ENCODE assay signal across 11 cellular contexts in the genomic region with DNA sequence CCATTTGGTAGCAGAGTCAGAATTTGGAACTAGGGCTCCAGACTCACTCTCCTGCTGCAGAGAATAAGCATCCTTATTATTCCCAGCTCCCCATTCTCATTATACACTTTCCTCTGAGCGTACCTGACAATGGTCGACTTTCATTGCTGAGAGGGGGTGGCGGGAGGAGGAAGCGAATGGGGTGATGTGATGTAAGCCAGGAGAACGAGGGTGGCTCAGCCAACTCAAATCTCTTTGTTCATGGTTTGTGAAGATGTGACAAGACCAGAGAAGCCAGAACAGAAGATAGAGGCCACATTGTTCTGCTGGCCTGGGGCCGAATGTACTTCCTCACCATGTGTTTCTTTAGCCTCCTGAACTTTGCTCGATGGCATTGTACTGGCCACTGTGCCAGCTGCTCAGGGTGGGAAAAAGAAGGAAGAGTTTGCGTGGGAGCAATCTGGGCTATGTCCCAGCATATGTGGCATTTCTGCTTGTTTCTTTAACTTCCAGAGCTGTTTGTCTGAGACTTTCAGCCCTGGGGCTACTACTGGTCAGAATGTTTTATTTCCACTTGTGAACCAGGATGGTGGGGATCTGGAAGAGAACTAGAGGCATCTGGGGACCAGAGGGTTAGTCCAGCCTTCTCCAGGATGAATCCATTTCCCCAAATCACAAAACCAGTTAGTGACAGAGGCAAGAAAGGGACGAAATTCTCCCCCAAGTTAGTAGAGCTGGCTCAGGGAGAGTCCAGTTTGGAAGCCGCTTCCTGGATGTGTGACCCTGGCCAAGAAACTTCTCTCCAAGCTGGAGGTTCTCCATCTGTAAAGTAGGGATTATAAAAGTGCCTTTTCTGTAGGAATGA.
DNase-seq lines count a peak whose midpoint lies in the region; ATAC-seq and TF ChIP-seq lines count a peak whose summit lies in the region.
"Had no signal": no experiment of that assay in that cellular context is flagged by ENCODE, and none has a peak within 500 bp of the region (broad histone marks: within the 10 kb centered on the region; RNA-seq: fewer than 3 reads in every experiment).

No MANE protein-coding gene starts in this region.

- TF ChIP-seq CTCF in C4-2B (conservative IDR thresholded peaks at IDR 0.05) (no peak), Caco-2 (IDR thresholded peaks at IDR 0.05; ENCODE audit: insufficient read depth in 1 of 2, low read depth in 1 of 2, low read length in 1 of 2, severe bottlenecking in 1 of 2, unreplicated experiment in 1 of 2) (no peak)

- H3K4me1 Mint-ChIP-seq in Caco-2 (ENCODE audit: low read depth, unreplicated experiment): peaks cover 29% of the 10 kb centered on the region
- no peaks in the 10 kb centered on the region for H3K4me1 Mint-ChIP-seq in effector memory CD8-positive, alpha-beta T cell (ENCODE audit: low read depth in 2 of 2)

- no peak overlapping the region for H3K27ac Mint-ChIP-seq in Caco-2 (ENCODE audit: unreplicated experiment)
- H3K27ac Mint-ChIP-seq in effector memory CD8-positive, alpha-beta T cell: no peak overlapping the region
- H3K27ac Mint-ChIP-seq: stimulated activated naive B cell treated with anti-CD40 and anti-IgM and Interleukin-4, amounts not matched to agents 10 μg/mL and 1 μg/mL and 100 μg/mL, for 72 hours had no signal

- ATAC-seq in GM19328 (IDR thresholded peaks at IDR 0.05; ENCODE audit: unreplicated experiment): no peak
- ATAC-seq in effector memory CD8-positive, alpha-beta T cell (replicated peaks): no peak
- ATAC-seq: Panc1; stimulated activated naive B cell treated with anti-CD40 and anti-IgM and Interleukin-4, amounts not matched to agents 10 μg/mL and 1 μg/mL and 100 μg/mL, for 72 hours had no signal

- H3K36me3 ChIP-seq in SJCRH30: no peaks in the 10 kb centered on the region
- H3K36me3 ChIP-seq in Caco-2 (ENCODE audit: control insufficient read depth, insufficient read depth, low read length): no peaks in the 10 kb centered on the region

- DNase-seq in SJCRH30 (peak; percentile 54 to 81), globus pallidus (ENCODE audit: low spot score) (peak; percentile 37), pons (ENCODE audit: low spot score) (peak; percentile 75), Caco-2 (no peak), AML-193 (lab: John Stamatoyannopoulos, UW) (no peak)
- no peak for DNase-seq in effector memory CD8-positive, alpha-beta T cell
- DNase-seq: activated T-cell treated with anti-CD3 and anti-CD28 coated beads for 4 hours; stimulated activated naive B cell treated with anti-CD40 and anti-IgM and Interleukin-4, amounts not matched to agents 10 μg/mL and 1 μg/mL and 100 μg/mL, for 72 hours had no signal

- 0 out of 2 replicates have a peak overlapping the region, but pooled peaks have one; percentile 16 for H3K27ac ChIP-seq in C4-2B
- peak overlapping the region; percentile 39 for H3K27ac ChIP-seq in SJCRH30

- POLR2A ChIA-PET in Caco-2 (lab: Charles Lee): no interaction called here

- BruUV-seq in Caco-2 (replicated peaks; lab: Mats Ljungman, UMichigan): no TSS peak

- peaks cover 7% of the 10 kb centered on the region for H3K9me3 Mint-ChIP-seq in Caco-2 (ENCODE audit: unreplicated experiment)
- no peaks in the 10 kb centered on the region for H3K9me3 Mint-ChIP-seq in effector memory CD8-positive, alpha-beta T cell

- H3K4me3 Mint-ChIP-seq in Caco-2 (ENCODE audit: unreplicated experiment): no peak overlapping the region
- no peak overlapping the region for H3K4me3 Mint-ChIP-seq in effector memory CD8-positive, alpha-beta T cell
- H3K4me3 Mint-ChIP-seq: stimulated activated naive B cell treated with anti-CD40 and anti-IgM and Interleukin-4, amounts not matched to agents 10 μg/mL and 1 μg/mL and 100 μg/mL, for 72 hours had no signal

- peaks cover 22% of the 10 kb centered on the region for H3K4me1 ChIP-seq in SJCRH30
- H3K4me1 ChIP-seq in Caco-2: peaks cover 12% of the 10 kb centered on the region

- CTCF ChIA-PET in Caco-2 (lab: Charles Lee): interaction anchor here (0.6 to 1.5 kb wide), 3 partner anchors 128 to 178 kb away, joined by 3 read pairs; no protein-coding TSS in a partner anchor

- no peaks in the 10 kb centered on the region for H3K27me3 ChIP-seq in SJCRH30
- no peaks in the 10 kb centered on the region for H3K27me3 ChIP-seq in Caco-2 (replicated peaks; ENCODE audit: control insufficient read depth, insufficient read depth, low read length)

- peaks cover 4% of the 10 kb centered on the region for H3K27me3 Mint-ChIP-seq in Caco-2 (ENCODE audit: insufficient read depth, unreplicated experiment)
- H3K27me3 Mint-ChIP-seq in effector memory CD8-positive, alpha-beta T cell: peaks cover 36 to 57% of the 10 kb centered on the region in 2 donors

- no peaks in the 10 kb centered on the region for H3K36me3 Mint-ChIP-seq in Caco-2 (ENCODE audit: insufficient read depth, unreplicated experiment)
- H3K36me3 Mint-ChIP-seq in effector memory CD8-positive, alpha-beta T cell (ENCODE audit: insufficient read depth): no peaks in the 10 kb centered on the region
- H3K36me3 Mint-ChIP-seq: stimulated activated naive B cell treated with anti-CD40 and anti-IgM and Interleukin-4, amounts not matched to agents 10 μg/mL and 1 μg/mL and 100 μg/mL, for 72 hours had no signal

- intact Hi-C loops in Caco-2 (cut with micrococcal nuclease; ENCODE audit: unreplicated experiment): no loop called here

- H3K9me3 ChIP-seq in SJCRH30 (replicated peaks) (no peaks in the 10 kb centered on the region), Caco-2 (no peaks in the 10 kb centered on the region)

- no peak overlapping the region for H3K4me3 ChIP-seq in SJCRH30
- H3K4me3 ChIP-seq in Caco-2 (ENCODE audit: low read depth, low read length): no peak overlapping the region

Comparison
In these comparisons a context has a peak if more than half of its experiments do, and no peak if none do; other contexts are left out.
1. DNase-seq: peak in SJCRH30 (2 of 2), globus pallidus (single experiment) and pons (single experiment); none in Caco-2 (0 of 2), AML-193 (0 of 2) and effector memory CD8-positive, alpha-beta T cell (0 of 3).